ENCODE assay signal across 8 cellular contexts in the genomic region with DNA sequence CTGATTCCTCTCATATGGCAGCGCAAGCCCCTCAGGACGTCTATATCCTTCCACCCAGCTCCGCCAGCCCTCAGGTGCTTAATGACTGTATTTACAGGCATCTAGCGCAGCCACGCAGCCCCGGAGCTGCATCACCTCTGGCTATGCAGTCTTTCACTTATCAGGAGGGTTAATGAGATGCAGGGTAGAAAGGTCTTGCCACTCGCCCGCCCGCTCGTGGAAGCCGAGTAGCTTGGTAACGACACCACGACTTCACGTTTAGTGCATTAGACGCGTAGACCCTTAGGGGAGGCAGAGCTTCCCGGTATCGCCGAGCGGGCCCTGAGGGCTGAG. TPM values are rescaled to one million over a fixed set of nuclear protein-coding genes. Genes with fewer than 3 reads are reported as not detected.
DNase-seq lines count a peak whose midpoint lies in the region; ATAC-seq and TF ChIP-seq lines count a peak whose summit lies in the region.

No MANE protein-coding gene starts in this region.

- H3K27me3 ChIP-seq in BJ (ENCODE audit: control insufficient read depth, insufficient read depth, low read length), result no peaks in the 10 kb centered on the region
- H3K27me3 ChIP-seq in mesenchymal stem cell (ENCODE audit: control insufficient read depth in 1 of 2, insufficient read depth in 1 of 2, low read length in 2 of 2), result peaks cover 0 to 3% of the 10 kb centered on the region in 2 experiments

- no peak overlapping the region for H2BK12ac ChIP-seq in mesenchymal stem cell (ENCODE audit: low read length in 2 of 2)

- H4K8ac ChIP-seq in mesenchymal stem cell (ENCODE audit: low read length), result no peak overlapping the region

- H3K9ac ChIP-seq in mesenchymal stem cell (ENCODE audit: low read length), result peak overlapping the region; percentile 87

- CTCF ChIA-PET in BJ (lab: Yijun Ruan, JAX), result interaction anchor here (1.0 kb wide), 1 partner anchor 29 kb away, joined by 4 read pairs; no protein-coding TSS in a partner anchor

- peak overlapping the region; percentile 74 for H2AFZ ChIP-seq in mesenchymal stem cell (ENCODE audit: low read depth, low read length)

- H3K27ac ChIP-seq in cingulate gyrus (ENCODE audit: low read depth, low read length), result peak overlapping the region; percentile 39
- H3K27ac ChIP-seq in mesenchymal stem cell (ENCODE audit: low read length, poor library complexity, severe bottlenecking), result no peak overlapping the region
- H3K27ac ChIP-seq in urinary bladder (ENCODE audit: low read depth), result no peak overlapping the region

- H3K4me3 ChIP-seq in BJ (ENCODE audit: low read depth, low read length), result peak overlapping the region; percentile 62
- H3K4me3 ChIP-seq in mesenchymal stem cell (ENCODE audit: insufficient read depth in 1 of 2, low read depth in 1 of 2, low read length in 2 of 2), result peak overlapping the region; percentile 62 to 83
- peak overlapping the region; percentile 34 for H3K4me3 ChIP-seq in urinary bladder (ENCODE audit: low read depth, low read length)

- H3K4me2 ChIP-seq in mesenchymal stem cell (ENCODE audit: low read length, poor library complexity, severe bottlenecking), result peak overlapping the region; percentile 83

- H2BK5ac ChIP-seq in mesenchymal stem cell (ENCODE audit: low read depth, low read length, poor library complexity, severe bottlenecking), result peak overlapping the region; percentile 10

- peak overlapping the region in 1 of 2 experiments; percentile 26 for H3K14ac ChIP-seq in mesenchymal stem cell (ENCODE audit: low read length in 2 of 2)

- H4K91ac ChIP-seq in mesenchymal stem cell (ENCODE audit: low read length), result no peak overlapping the region

- peak overlapping the region in 1 of 2 experiments; percentile 26 for H3K4ac ChIP-seq in mesenchymal stem cell (ENCODE audit: low read depth in 1 of 2, low read length in 2 of 2)

- no peaks in the 10 kb centered on the region for H3K79me1 ChIP-seq in mesenchymal stem cell (replicated peaks; ENCODE audit: low read length, poor library complexity, severe bottlenecking)

- no peaks in the 10 kb centered on the region for H3K36me3 ChIP-seq in BJ (ENCODE audit: control insufficient read depth, insufficient read depth, low read length)
- no peaks in the 10 kb centered on the region for H3K36me3 ChIP-seq in mesenchymal stem cell (ENCODE audit: control insufficient read depth in 1 of 2, insufficient read depth in 2 of 2, low read depth in 1 of 2, low read length in 2 of 2)
- H3K36me3 ChIP-seq in urinary bladder (ENCODE audit: insufficient read depth), result no peaks in the 10 kb centered on the region

- H2BK15ac ChIP-seq in mesenchymal stem cell (ENCODE audit: low read depth, poor library complexity, severe bottlenecking), result no peak overlapping the region

- POLR2A ChIA-PET in BJ (lab: Charles Lee), result interaction anchor here (0.5 to 1.4 kb wide), 2 partner anchors 115 to 195 kb away, joined by 3 to 14 read pairs; partner anchors contain the start of gene RLIM

- H3K4me1 ChIP-seq in mesenchymal stem cell (ENCODE audit: control insufficient read depth, insufficient read depth, low read depth, low read length), result peaks cover 8% of the 10 kb centered on the region
- no peaks in the 10 kb centered on the region for H3K4me1 ChIP-seq in urinary bladder (ENCODE audit: insufficient read depth)

- ATAC-seq in GM18519 (IDR thresholded peaks at IDR 0.05; ENCODE audit: low FRiP score, unreplicated experiment), result no peak

- H3K9me3 ChIP-seq in mesenchymal stem cell (ENCODE audit: control insufficient read depth, low read length), result no peaks in the 10 kb centered on the region

- 0% methylated on average over 13 of the region's 20 CpGs for WGBS in mesenchymal stem cell
- WGBS in urinary bladder, result 6% methylated on average over 20 of the region's 20 CpGs

- H3K18ac ChIP-seq in mesenchymal stem cell (ENCODE audit: low read depth in 1 of 2, low read length in 2 of 2), result peak overlapping the region in 1 of 2 experiments; percentile 83

- H2AK5ac ChIP-seq in mesenchymal stem cell (ENCODE audit: low read length, severe bottlenecking), result no peak overlapping the region

- H2BK120ac ChIP-seq in mesenchymal stem cell (ENCODE audit: low read depth, low read length), result no peak overlapping the region

- no peak overlapping the region for H3K23ac ChIP-seq in mesenchymal stem cell (ENCODE audit: low read length in 2 of 2)

- DNase-seq in BJ (ENCODE audit: low read depth), result no peak
- peak; percentile 4 for DNase-seq in NCI-H1105 (lab: John Stamatoyannopoulos, UW)
- no peak for DNase-seq in mesenchymal stem cell
- no peak for DNase-seq in NCI-H187 (lab: John Stamatoyannopoulos, UW)
- no peak for DNase-seq in GOT3 (lab: John Stamatoyannopoulos, UW)

- no peak for TF ChIP-seq CTCF in BJ (IDR thresholded peaks at IDR 0.05; ENCODE audit: insufficient read depth, low read depth, low read length)

RNA-seq across cellular contexts. Expression of gene SLC16A2, which starts 1.5 kb away (rescaled TPM):
- polyA plus RNA-seq in BJ (2011; rRNA removed) (61.6 and 67.0 TPM in 2 replicates), urinary bladder (12.2 TPM)
- polyA minus RNA-seq in BJ (2011; rRNA and poly(A)+ RNA removed), result 29.1 and 51.1 TPM in 2 replicates
- polyA plus RNA-seq in mesenchymal stem cell (2013, experiment 1 of 2), result 16.1 TPM
- polyA plus RNA-seq in mesenchymal stem cell (2013, experiment 2 of 2), result 15.5 TPM
- 16.1 TPM for total RNA-seq in urinary bladder
